11 cellular contexts compared by ENCODE assay signal in genomic region chr14:89445252-89445973, GRCh38. TPM values are rescaled to one million over a fixed set of nuclear protein-coding genes. Genes with fewer than 3 reads are reported as not detected.
DNase-seq lines count a peak whose midpoint lies in the region; ATAC-seq and TF ChIP-seq lines count a peak whose summit lies in the region.
"Had no signal": no experiment of that assay in that cellular context is flagged by ENCODE, and none has a peak within 500 bp of the region (broad histone marks: within the 10 kb centered on the region; RNA-seq: fewer than 3 reads in every experiment).

No MANE protein-coding gene starts in this region.

- no peak overlapping the region for H3K4me3 Mint-ChIP-seq in dendritic cell treated with granulocyte-macrophage colony-stimulating factor and Interleukin-4, amounts not matched to agents 40 ng/mL and 50 ng/mL, for 4 days
- peak overlapping the region; percentile 53 for H3K4me3 Mint-ChIP-seq in stimulated activated naive CD8-positive, alpha-beta T cell treated with anti-CD3 and anti-CD28 coated beads, Interleukin-15, Interleukin-2, amounts not matched to agents 100 ng/mL and 50 ng/mL, for 24 hours

- no peak for DNase-seq in activated CD4-positive, CD25-positive, alpha-beta regulatory T cell (lab: John Stamatoyannopoulos, UW)
- DNase-seq in RWPE2 (ENCODE audit: low spot score) (no peak), SJCRH30 (no peak), RKO (ENCODE audit: low spot score) (no peak), midbrain (lab: John Stamatoyannopoulos, UW) (no peak)
- DNase-seq: activated CD4-positive, CD25-positive, alpha-beta regulatory T cell treated with anti-CD3 and anti-CD28 coated beads, Interleukin-2, amount 50 U/mL, for 72 hours; MM.1S; testis had no signal

- H3K27ac ChIP-seq in RWPE2 (ENCODE audit: poor library complexity, severe bottlenecking) (peak overlapping the region; percentile 72), SJCRH30 (no peak overlapping the region)
- H3K27ac ChIP-seq: testis had no signal

- intact Hi-C loops in dendritic cell treated with granulocyte-macrophage colony-stimulating factor and Interleukin-4, amounts not matched to agents 40 ng/mL and 50 ng/mL, for 4 days (cut with micrococcal nuclease) = loop anchor here (2.0 to 5.0 kb wide), 2 partner anchors 15 to 37 kb away; no protein-coding TSS in a partner anchor

- H3K27me3 ChIP-seq in RWPE2 (ENCODE audit: insufficient read depth, poor library complexity, severe bottlenecking) (no peaks in the 10 kb centered on the region), SJCRH30 (no peaks in the 10 kb centered on the region)
- H3K27me3 ChIP-seq: testis had no signal

- no peaks in the 10 kb centered on the region for H3K9me3 ChIP-seq in RWPE2 (ENCODE audit: severe bottlenecking)
- H3K9me3 ChIP-seq in SJCRH30 (replicated peaks) = no peaks in the 10 kb centered on the region
- H3K9me3 ChIP-seq: testis had no signal

- H3K4me1 Mint-ChIP-seq in dendritic cell treated with granulocyte-macrophage colony-stimulating factor and Interleukin-4, amounts not matched to agents 40 ng/mL and 50 ng/mL, for 4 days (ENCODE audit: low read depth) = peaks cover 80% of the 10 kb centered on the region
- H3K4me1 Mint-ChIP-seq in stimulated activated naive CD8-positive, alpha-beta T cell treated with anti-CD3 and anti-CD28 coated beads, Interleukin-15, Interleukin-2, amounts not matched to agents 100 ng/mL and 50 ng/mL, for 24 hours (ENCODE audit: low read depth) = peaks cover 85% of the 10 kb centered on the region

- TF ChIP-seq CTCF in RWPE2 (IDR thresholded peaks at IDR 0.05; ENCODE audit: poor library complexity, severe bottlenecking) = no peak

- no peaks in the 10 kb centered on the region for H3K27me3 Mint-ChIP-seq in dendritic cell treated with granulocyte-macrophage colony-stimulating factor and Interleukin-4, amounts not matched to agents 40 ng/mL and 50 ng/mL, for 4 days
- H3K27me3 Mint-ChIP-seq in stimulated activated naive CD8-positive, alpha-beta T cell treated with anti-CD3 and anti-CD28 coated beads, Interleukin-15, Interleukin-2, amounts not matched to agents 100 ng/mL and 50 ng/mL, for 24 hours = no peaks in the 10 kb centered on the region

- H3K4me3 ChIP-seq in RWPE2 (ENCODE audit: severe bottlenecking) = no peak overlapping the region
- no peak overlapping the region for H3K4me3 ChIP-seq in SJCRH30
- H3K4me3 ChIP-seq: testis had no signal

- H3K9me3 Mint-ChIP-seq in dendritic cell treated with granulocyte-macrophage colony-stimulating factor and Interleukin-4, amounts not matched to agents 40 ng/mL and 50 ng/mL, for 4 days = no peaks in the 10 kb centered on the region
- H3K9me3 Mint-ChIP-seq in stimulated activated naive CD8-positive, alpha-beta T cell treated with anti-CD3 and anti-CD28 coated beads, Interleukin-15, Interleukin-2, amounts not matched to agents 100 ng/mL and 50 ng/mL, for 24 hours = no peaks in the 10 kb centered on the region

- peak; percentile 84 to 88 for ATAC-seq in activated CD4-positive, CD25-positive, alpha-beta regulatory T cell treated with anti-CD3 and anti-CD28 coated beads, Interleukin-2, amount 50 U/mL, for 24 hours
- ATAC-seq in RWPE2 (ENCODE audit: low read depth) = peak; percentile 28; the same call in 1 of the 3 replicates

- H3K36me3 ChIP-seq in RWPE2 (ENCODE audit: low read depth) = no peaks in the 10 kb centered on the region
- no peaks in the 10 kb centered on the region for H3K36me3 ChIP-seq in SJCRH30

- peak overlapping the region; percentile 86 for H3K27ac Mint-ChIP-seq in dendritic cell treated with granulocyte-macrophage colony-stimulating factor and Interleukin-4, amounts not matched to agents 40 ng/mL and 50 ng/mL, for 4 days
- peak overlapping the region; percentile 95 for H3K27ac Mint-ChIP-seq in stimulated activated naive CD8-positive, alpha-beta T cell treated with anti-CD3 and anti-CD28 coated beads, Interleukin-15, Interleukin-2, amounts not matched to agents 100 ng/mL and 50 ng/mL, for 24 hours

- H3K36me3 Mint-ChIP-seq in dendritic cell treated with granulocyte-macrophage colony-stimulating factor and Interleukin-4, amounts not matched to agents 40 ng/mL and 50 ng/mL, for 4 days (ENCODE audit: low read depth) = peaks cover 29% of the 10 kb centered on the region
- H3K36me3 Mint-ChIP-seq in stimulated activated naive CD8-positive, alpha-beta T cell treated with anti-CD3 and anti-CD28 coated beads, Interleukin-15, Interleukin-2, amounts not matched to agents 100 ng/mL and 50 ng/mL, for 24 hours (ENCODE audit: low read depth) = peaks cover 11% of the 10 kb centered on the region

- H3K4me1 ChIP-seq in RWPE2 (ENCODE audit: insufficient read depth, poor library complexity, severe bottlenecking) = peaks cover 21% of the 10 kb centered on the region
- H3K4me1 ChIP-seq in SJCRH30 = no peaks in the 10 kb centered on the region
- H3K4me1 ChIP-seq: testis had no signal

RNA-seq across cellular contexts. Expression of gene FOXN3, which starts 28.4 kb away (rescaled TPM):
- total RNA-seq in SJCRH30 (2014; rRNA removed; shearing (Covaris generic)) = 45.8 and 49.7 TPM in 2 replicates
